ENCODE assay signal across 8 cellular contexts in genomic region chr3:126473292-126474168, GRCh38. TPM values are rescaled to one million over a fixed set of nuclear protein-coding genes. Genes with fewer than 3 reads are reported as not detected.
DNase-seq lines count a peak whose midpoint lies in the region; ATAC-seq and TF ChIP-seq lines count a peak whose summit lies in the region.

No MANE protein-coding gene starts in this region.

- H3K9me2 ChIP-seq in Loucy (replicated peaks; ENCODE audit: low read depth, low read length) = no peaks in the 10 kb centered on the region

- no peak for TF ChIP-seq CTCF in Loucy (conservative IDR thresholded peaks at IDR 0.05; ENCODE audit: low read length)
- no peak for TF ChIP-seq CTCF in chondrocyte (IDR thresholded peaks at IDR 0.05)
- no peak for TF ChIP-seq CTCF in natural killer cell (IDR thresholded peaks at IDR 0.05)

- H3K9ac ChIP-seq in Loucy (ENCODE audit: low read depth, low read length, poor library complexity, severe bottlenecking) = peak overlapping the region; percentile 90

- no peaks in the 10 kb centered on the region for H3K27me3 ChIP-seq in CD4-positive, CD25-positive, alpha-beta regulatory T cell (ENCODE audit: control insufficient read depth, insufficient read depth, low read length)
- H3K27me3 ChIP-seq in Loucy (ENCODE audit: insufficient read depth, low read length, poor library complexity, severe bottlenecking) = no peaks in the 10 kb centered on the region

- H3K4me2 ChIP-seq in Loucy (ENCODE audit: low read depth, low read length, poor library complexity, severe bottlenecking) = peak overlapping the region; percentile 94

- peaks cover 64% of the 10 kb centered on the region for H4K20me1 ChIP-seq in Loucy (ENCODE audit: insufficient read depth, low read length, poor library complexity, severe bottlenecking)

- intact Hi-C loops in natural killer cell (cut with micrococcal nuclease) = no loop called here

- peaks cover 4% of the 10 kb centered on the region; the same call in 1 of the 2 replicates for H3F3A ChIP-seq in Loucy (ENCODE audit: low read depth)

- H3K27ac ChIP-seq in CD4-positive, CD25-positive, alpha-beta regulatory T cell (ENCODE audit: insufficient read depth, low read length, poor library complexity, severe bottlenecking) = no peak overlapping the region

- H3K27me3 Mint-ChIP-seq in CD4-positive, CD25-positive, alpha-beta regulatory T cell = no peaks in the 10 kb centered on the region
- H3K27me3 Mint-ChIP-seq in chondrocyte (ENCODE audit: low read depth) (no peaks in the 10 kb centered on the region), natural killer cell (ENCODE audit: low read depth in 2 of 2) (no peaks in the 10 kb centered on the region)

- no peaks in the 10 kb centered on the region for H3K9me3 ChIP-seq in CD4-positive, CD25-positive, alpha-beta regulatory T cell (ENCODE audit: control insufficient read depth in 2 of 2, low read length in 2 of 2)
- no peaks in the 10 kb centered on the region for H3K9me3 ChIP-seq in Loucy (ENCODE audit: insufficient read depth, low read depth, low read length)

- ATAC-seq in CD4-positive, CD25-positive, alpha-beta regulatory T cell (ENCODE audit: low read depth in 2 of 2) = no peak
- ATAC-seq in natural killer cell = no peak
- no peak for ATAC-seq in HG03432 (IDR thresholded peaks at IDR 0.05; ENCODE audit: unreplicated experiment)
- ATAC-seq in GM21515 (IDR thresholded peaks at IDR 0.05; ENCODE audit: unreplicated experiment) = no peak

- peaks cover 40% of the 10 kb centered on the region for H3K4me1 ChIP-seq in CD4-positive, CD25-positive, alpha-beta regulatory T cell (ENCODE audit: control insufficient read depth, insufficient read depth, low read length, poor library complexity, severe bottlenecking)
- H3K4me1 ChIP-seq in Loucy (ENCODE audit: insufficient read depth, low read length, poor library complexity, severe bottlenecking) = peaks cover 57% of the 10 kb centered on the region

- H2AFZ ChIP-seq in Loucy (ENCODE audit: low read length) = no peak overlapping the region

- H3K27ac Mint-ChIP-seq in CD4-positive, CD25-positive, alpha-beta regulatory T cell = peak overlapping the region; percentile 43 to 77 (median 74)
- H3K27ac Mint-ChIP-seq in chondrocyte (ENCODE audit: unreplicated experiment) (peak overlapping the region; percentile 77), natural killer cell (peak overlapping the region; percentile 80 to 88)

- H3K4me1 Mint-ChIP-seq in CD4-positive, CD25-positive, alpha-beta regulatory T cell = peaks cover 20 to 63% (median 47%) of the 10 kb centered on the region in 4 donors
- H3K4me1 Mint-ChIP-seq in chondrocyte (ENCODE audit: low read depth) (peaks cover 42% of the 10 kb centered on the region), natural killer cell (peaks cover 31 to 65% of the 10 kb centered on the region in 2 donors)

- H3K4me3 ChIP-seq in CD4-positive, CD25-positive, alpha-beta regulatory T cell (ENCODE audit: low read depth, low read length) = peak overlapping the region; percentile 69
- peak overlapping the region; percentile 81 for H3K4me3 ChIP-seq in Loucy (ENCODE audit: low read length, poor library complexity, severe bottlenecking)

- DNase-seq in CD4-positive, CD25-positive, alpha-beta regulatory T cell = peak in 1 of 3 donors; percentile 16
- DNase-seq in chondrocyte (ENCODE audit: low spot score) (no peak), natural killer cell (no peak), NCI-H524 (lab: John Stamatoyannopoulos, UW) (no peak), AG20443 (ENCODE audit: low spot score) (no peak)

- H3K36me3 Mint-ChIP-seq in CD4-positive, CD25-positive, alpha-beta regulatory T cell = peaks cover 40% of the 10 kb centered on the region
- peaks cover 21% of the 10 kb centered on the region for H3K36me3 Mint-ChIP-seq in chondrocyte (ENCODE audit: low read depth)
- peaks cover 8% of the 10 kb centered on the region for H3K36me3 Mint-ChIP-seq in natural killer cell

- peaks cover 35% of the 10 kb centered on the region for H3K36me3 ChIP-seq in CD4-positive, CD25-positive, alpha-beta regulatory T cell (ENCODE audit: control insufficient read depth, insufficient read depth, low read length)
- H3K36me3 ChIP-seq in Loucy (ENCODE audit: insufficient read depth, low read length) = peaks cover 31% of the 10 kb centered on the region

- H3K9me3 Mint-ChIP-seq in CD4-positive, CD25-positive, alpha-beta regulatory T cell = no peaks in the 10 kb centered on the region
- H3K9me3 Mint-ChIP-seq in chondrocyte (ENCODE audit: low read depth) = no peaks in the 10 kb centered on the region
- no peaks in the 10 kb centered on the region for H3K9me3 Mint-ChIP-seq in natural killer cell

- peaks cover 66% of the 10 kb centered on the region for H3K79me2 ChIP-seq in Loucy (ENCODE audit: insufficient read depth, low read length)

- H3K4me3 Mint-ChIP-seq in CD4-positive, CD25-positive, alpha-beta regulatory T cell = peak overlapping the region; percentile 83 to 92 (median 90)
- H3K4me3 Mint-ChIP-seq in chondrocyte (ENCODE audit: unreplicated experiment) = peak overlapping the region; percentile 85
- H3K4me3 Mint-ChIP-seq in natural killer cell = peak overlapping the region; percentile 21

RNA-seq across cellular contexts. Expression of gene ZXDC, which starts 2.2 kb away (rescaled TPM):
- 59.8 TPM for total RNA-seq in CD4-positive, CD25-positive, alpha-beta regulatory T cell
- polyA plus RNA-seq in CD4-positive, CD25-positive, alpha-beta regulatory T cell = 10 to 100 TPM; 11.4 to 16.3 (median 12.4) TPM
- total RNA-seq in chondrocyte (26.3 to 29.7 TPM (median 26.6 TPM) in 3 replicates), natural killer cell (10 to 100 TPM; 56.1 to 70.2 (median 68.4) TPM)

RNA-seq across cellular contexts. Expression of gene UROC1, which starts 44.0 kb away (rescaled TPM):
- not detected for total RNA-seq in CD4-positive, CD25-positive, alpha-beta regulatory T cell
- polyA plus RNA-seq in CD4-positive, CD25-positive, alpha-beta regulatory T cell = not detected
- total RNA-seq in chondrocyte (0.15 TPM in 1 of 3 replicates, not detected in the others), natural killer cell (not detected)

RNA-seq across cellular contexts. Expression of gene CHST13, which starts 50.4 kb away (rescaled TPM):
- total RNA-seq in CD4-positive, CD25-positive, alpha-beta regulatory T cell = not detected
- polyA plus RNA-seq in CD4-positive, CD25-positive, alpha-beta regulatory T cell = not detected
- total RNA-seq in chondrocyte = not detected in 3 replicates
- total RNA-seq in natural killer cell = under 1 TPM in 2 of 3 donors, not detected in 1; 0.19 to 0.20 TPM

Comparison
In these comparisons a context has a peak if more than half of its experiments do, and no peak if none do; other contexts are left out.
1. H3K4me3 Mint-ChIP-seq: peak in every context shown above with its lines; median percentile 90 in CD4-positive, CD25-positive, alpha-beta regulatory T cell; 85 in chondrocyte; 21 in natural killer cell.